Comparison of ENCODE assay signal across 11 cellular contexts in the genomic region with DNA sequence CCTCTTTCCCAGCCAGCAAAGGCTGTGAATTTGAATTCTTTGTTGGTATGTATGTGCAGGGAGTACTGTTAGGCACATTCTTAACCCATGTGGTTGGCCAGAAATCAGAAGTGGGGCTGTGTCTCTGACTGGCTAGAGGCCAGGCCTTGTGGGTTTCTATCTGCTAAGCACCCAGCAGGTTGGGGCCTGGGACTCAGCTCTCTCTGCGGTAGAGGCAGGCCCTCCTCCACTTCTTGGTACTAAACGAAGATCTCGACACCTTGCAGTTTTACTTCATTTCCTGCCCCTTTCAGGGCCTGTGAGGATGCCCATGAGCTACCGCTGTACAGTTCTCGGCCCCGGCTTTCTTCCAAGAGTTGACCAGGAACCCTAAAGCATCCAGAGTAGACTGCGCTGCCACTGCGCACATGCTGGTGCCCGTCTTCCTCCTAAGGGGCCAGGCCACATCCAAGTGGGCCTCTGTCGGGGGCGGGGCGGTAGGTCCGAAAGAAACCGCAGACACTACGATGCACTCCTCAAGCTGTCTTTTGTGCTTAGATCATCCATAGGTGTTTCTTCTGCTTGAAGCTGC. TPM values are rescaled to one million over a fixed set of nuclear protein-coding genes. Genes with fewer than 3 reads are reported as not detected.
A peak's percentile ranks its signal among the peaks of the same experiment; 100 is the strongest.
DNase-seq lines count a peak whose midpoint lies in the region; ATAC-seq and TF ChIP-seq lines count a peak whose summit lies in the region.
"Had no signal": no experiment of that assay in that cellular context is flagged by ENCODE, and none has a peak within 500 bp of the region (broad histone marks: within the 10 kb centered on the region; RNA-seq: fewer than 3 reads in every experiment).

No MANE protein-coding gene starts in this region.

- TF ChIP-seq RAD21 in SK-N-SH (IDR thresholded peaks at IDR 0.05; ENCODE audit: low read length) = no peak

- WGBS in SK-N-SH (ENCODE audit: low lambda C conversion rate) = 93% methylated on average over 10 of the region's 15 CpGs
- 87 to 93% (median 92%) methylated on average over 15 of the region's 15 CpGs for WGBS in stomach, 5 donors
- 86% methylated on average over 15 of the region's 15 CpGs for WGBS in right cardiac atrium

- H3K79me2 ChIP-seq in SK-N-SH (ENCODE audit: insufficient read depth) = no peaks in the 10 kb centered on the region

- POLR2A ChIA-PET in SK-N-SH (lab: Yijun Ruan, JAX) = no interaction called here

- TF ChIP-seq EP300 in SK-N-SH (IDR thresholded peaks at IDR 0.05; ENCODE audit: borderline replicate concordance in 1 of 2, low read depth in 1 of 2, low read length in 1 of 2) = no peak
- no peak for TF ChIP-seq EP300 in stomach (IDR thresholded peaks at IDR 0.05)

- no peak overlapping the region for H3K9ac ChIP-seq in SK-N-SH

- no peaks in the 10 kb centered on the region for H3F3A ChIP-seq in SK-N-SH (replicated peaks; ENCODE audit: insufficient read depth)

- TF ChIP-seq CTCF in SK-N-SH (IDR thresholded peaks at IDR 0.05) (no peak), fibroblast of pulmonary artery (IDR thresholded peaks at IDR 0.05; ENCODE audit: low read length, missing control alignments) (no peak), stomach (IDR thresholded peaks at IDR 0.05) (no peak)

- H4K20me1 ChIP-seq in SK-N-SH (ENCODE audit: insufficient read depth) = no peaks in the 10 kb centered on the region

- TF ChIP-seq POLR2A in stomach (IDR thresholded peaks at IDR 0.05) = no peak

- H3K27ac ChIP-seq in SK-N-SH (ENCODE audit: low read depth in 2 of 2, low read length in 1 of 2) (no peak overlapping the region), stomach (peak overlapping the region in 4 of 5 donors; percentile 21 to 80 (median 46)), right cardiac atrium (ENCODE audit: low read length) (no peak overlapping the region)
- H3K27ac ChIP-seq: pancreas had no signal

- H3K4me3 ChIP-seq in SK-N-SH (ENCODE audit: low read depth in 2 of 2, low read length in 1 of 2) (no peak overlapping the region), fibroblast of pulmonary artery (replicated peaks; ENCODE audit: low read depth, low read length) (no peak overlapping the region), stomach (no peak overlapping the region), right cardiac atrium (ENCODE audit: low read length) (no peak overlapping the region)
- H3K4me3 ChIP-seq: pancreas had no signal

- no peak overlapping the region for H2AFZ ChIP-seq in SK-N-SH (ENCODE audit: low read depth)

- intact Hi-C loops in stomach (cut with DNase I; ENCODE audit: low total_unique reads) (no loop called here), right cardiac atrium (cut with DNase I) (no loop called here)

- DNase-seq in HCEC 1CT (peak; percentile 19), SK-N-SH (peak; percentile 13), fibroblast of pulmonary artery (ENCODE audit: low read depth) (peak; percentile 72), stomach (peak; percentile 17), right cardiac atrium (no peak), NCI-H128 (lab: John Stamatoyannopoulos, UW; ENCODE audit: unreplicated experiment) (no peak), COLO668 (lab: John Stamatoyannopoulos, UW; ENCODE audit: unreplicated experiment) (no peak)
- DNase-seq: activated B cell treated with CpG ODN at 0.5 μM for 24 hours, amygdala had no signal

- 0 out of 2 replicates have a peak overlapping the region, but pooled peaks have one; percentile 19 for H3K4me2 ChIP-seq in SK-N-SH

- H3K36me3 ChIP-seq in SK-N-SH (replicated peaks in 1 of 2; ENCODE audit: control insufficient read depth in 1 of 2, insufficient read depth in 2 of 2, low read length in 1 of 2) (peaks cover 0 to 24% of the 10 kb centered on the region in 2 experiments), stomach (peaks cover 34 to 65% (median 58%) of the 10 kb centered on the region in 4 donors)

- ATAC-seq in right cardiac atrium (no peak), HG02798 (IDR thresholded peaks at IDR 0.05; ENCODE audit: poor library complexity, unreplicated experiment) (no peak)
- ATAC-seq: pancreas had no signal

- H3K27me3 ChIP-seq in SK-N-SH (ENCODE audit: insufficient read depth) = no peaks in the 10 kb centered on the region
- no peaks in the 10 kb centered on the region for H3K27me3 ChIP-seq in stomach
- no peaks in the 10 kb centered on the region for H3K27me3 ChIP-seq in right cardiac atrium (ENCODE audit: control insufficient read depth, insufficient read depth)
- H3K27me3 ChIP-seq: pancreas had no signal

- H3K4me1 ChIP-seq in SK-N-SH (ENCODE audit: control insufficient read depth in 1 of 2, insufficient read depth in 2 of 2, low read depth in 1 of 2, low read length in 1 of 2) (peaks cover 11 to 26% of the 10 kb centered on the region in 2 experiments), stomach (peaks cover 0 to 70% (median 46%) of the 10 kb centered on the region in 4 donors), right cardiac atrium (ENCODE audit: control insufficient read depth, insufficient read depth, low read length) (peaks cover 8% of the 10 kb centered on the region)
- H3K4me1 ChIP-seq: pancreas had no signal

- H3K9me3 ChIP-seq in SK-N-SH (no peaks in the 10 kb centered on the region), stomach (no peaks in the 10 kb centered on the region), right cardiac atrium (ENCODE audit: control insufficient read depth, low read length) (no peaks in the 10 kb centered on the region)
- H3K9me3 ChIP-seq: pancreas had no signal

- CTCF ChIA-PET in SK-N-SH (lab: Yijun Ruan, JAX) = interaction anchor here (1.9 kb wide), 1 partner anchor 103 kb away, joined by 9 read pairs; no protein-coding TSS in a partner anchor

- H3K9me2 ChIP-seq in SK-N-SH = no peaks in the 10 kb centered on the region

TF ChIP-seq in SK-N-SH, 30 proteins besides CTCF, POLR2A, EP300 and RAD21:
- TF ChIP-seq, protein P1, sequence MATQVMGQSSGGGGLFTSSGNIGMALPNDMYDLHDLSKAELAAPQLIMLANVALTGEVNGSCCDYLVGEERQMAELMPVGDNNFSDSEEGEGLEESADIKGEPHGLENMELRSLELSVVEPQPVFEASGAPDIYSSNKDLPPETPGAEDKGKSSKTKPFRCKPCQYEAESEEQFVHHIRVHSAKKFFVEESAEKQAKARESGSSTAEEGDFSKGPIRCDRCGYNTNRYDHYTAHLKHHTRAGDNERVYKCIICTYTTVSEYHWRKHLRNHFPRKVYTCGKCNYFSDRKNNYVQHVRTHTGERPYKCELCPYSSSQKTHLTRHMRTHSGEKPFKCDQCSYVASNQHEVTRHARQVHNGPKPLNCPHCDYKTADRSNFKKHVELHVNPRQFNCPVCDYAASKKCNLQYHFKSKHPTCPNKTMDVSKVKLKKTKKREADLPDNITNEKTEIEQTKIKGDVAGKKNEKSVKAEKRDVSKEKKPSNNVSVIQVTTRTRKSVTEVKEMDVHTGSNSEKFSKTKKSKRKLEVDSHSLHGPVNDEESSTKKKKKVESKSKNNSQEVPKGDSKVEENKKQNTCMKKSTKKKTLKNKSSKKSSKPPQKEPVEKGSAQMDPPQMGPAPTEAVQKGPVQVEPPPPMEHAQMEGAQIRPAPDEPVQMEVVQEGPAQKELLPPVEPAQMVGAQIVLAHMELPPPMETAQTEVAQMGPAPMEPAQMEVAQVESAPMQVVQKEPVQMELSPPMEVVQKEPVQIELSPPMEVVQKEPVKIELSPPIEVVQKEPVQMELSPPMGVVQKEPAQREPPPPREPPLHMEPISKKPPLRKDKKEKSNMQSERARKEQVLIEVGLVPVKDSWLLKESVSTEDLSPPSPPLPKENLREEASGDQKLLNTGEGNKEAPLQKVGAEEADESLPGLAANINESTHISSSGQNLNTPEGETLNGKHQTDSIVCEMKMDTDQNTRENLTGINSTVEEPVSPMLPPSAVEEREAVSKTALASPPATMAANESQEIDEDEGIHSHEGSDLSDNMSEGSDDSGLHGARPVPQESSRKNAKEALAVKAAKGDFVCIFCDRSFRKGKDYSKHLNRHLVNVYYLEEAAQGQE (IDR thresholded peaks at IDR 0.05; ENCODE audit: low read depth, low read length) = 0 out of 2 replicates have a peak, but pooled peaks have one; percentile 3
- TF ChIP-seq TEAD4 (IDR thresholded peaks at IDR 0.05; ENCODE audit: borderline replicate concordance, insufficient read depth) (0 out of 2 replicates have a peak, but pooled peaks have one; percentile 16), TCF12 (IDR thresholded peaks at IDR 0.05) (peak; percentile 65), JUND (IDR thresholded peaks at IDR 0.05) (no peak), NFIC (IDR thresholded peaks at IDR 0.05; ENCODE audit: borderline replicate concordance) (peak; percentile 82)
TF ChIP-seq in SK-N-SH: peak in this region for 4.

RNA-seq across cellular contexts. Expression of a gene that starts 51.1 kb away (rescaled TPM):
- polyA plus RNA-seq in SK-N-SH (2012; rRNA removed) (0.05 and 0.16 TPM in 2 replicates), stomach (under 1 TPM in 1 of 3 donors, not detected in 2; 0.25 TPM), right cardiac atrium (0.07 TPM)
- polyA plus RNA-seq in SK-N-SH (2012; cell fraction: cytosol; rRNA removed) = 0.04 and 0.13 TPM in 2 replicates
- 0.08 and 0.18 TPM in 2 replicates for polyA plus RNA-seq in SK-N-SH (2012; cell fraction: nucleus; rRNA removed)
- total RNA-seq in stomach (under 1 TPM in 1 of 5 donors, not detected in 4; 0.73 TPM), right cardiac atrium (not detected)
- total RNA-seq: activated B cell treated with CpG ODN at 0.5 μM for 24 hours had no signal

Comparison
In these comparisons a context has a peak if more than half of its experiments do, and no peak if none do; other contexts are left out.
1. DNase-seq: peak in HCEC 1CT (single experiment), SK-N-SH (single experiment), fibroblast of pulmonary artery (single experiment) and stomach (single experiment); none in right cardiac atrium (0 of 3), NCI-H128 (single experiment) and COLO668 (single experiment).
2. H3K27ac ChIP-seq: peak in stomach (4 of 5); none in SK-N-SH (0 of 2) and right cardiac atrium (single experiment).